Comparison of ENCODE assay signal across 23 cellular contexts in the genomic region with DNA sequence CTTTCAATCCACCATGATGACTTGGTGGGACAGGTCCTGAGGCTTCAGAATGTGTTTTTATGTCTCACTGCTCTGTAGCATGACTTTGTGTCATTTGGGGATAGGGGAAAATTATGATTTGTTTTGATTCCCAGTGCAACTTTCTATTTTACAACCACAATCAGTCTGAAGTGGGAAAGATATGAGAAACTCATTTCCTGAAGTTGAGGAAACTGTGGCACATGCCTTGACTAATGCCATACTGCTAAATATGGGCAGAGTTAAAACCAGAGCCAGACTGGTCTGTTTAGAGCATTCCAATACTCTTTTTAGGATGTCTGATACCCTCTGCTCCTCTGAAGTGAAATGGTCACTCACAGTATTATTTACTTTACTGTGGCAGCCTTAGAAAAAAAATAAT.
DNase-seq lines count a peak whose midpoint lies in the region; ATAC-seq and TF ChIP-seq lines count a peak whose summit lies in the region.
"Had no signal": no experiment of that assay in that cellular context is flagged by ENCODE, and none has a peak within 500 bp of the region (broad histone marks: within the 10 kb centered on the region; RNA-seq: fewer than 3 reads in every experiment).

No MANE protein-coding gene starts in this region.

- no peaks in the 10 kb centered on the region for H3K4me1 Mint-ChIP-seq in activated naive CD4-positive, alpha-beta T cell treated with anti-CD3 and anti-CD28 coated beads for 36 hours (ENCODE audit: low read depth)
- H3K4me1 Mint-ChIP-seq: CD14-positive monocyte; CD8-positive, alpha-beta memory T cell had no signal

- no peak for DNase-seq in activated naive CD4-positive, alpha-beta T cell treated with anti-CD3 and anti-CD28 coated beads, Interleukin-2, amount 50 U/mL, for 72 hours (ENCODE audit: low spot score in 2 of 2)
- DNase-seq in activated naive CD4-positive, alpha-beta T cell treated with anti-CD3 and anti-CD28 coated beads for 36 hours = no peak
- DNase-seq in mesenchymal stem cell (peak; percentile 45), left lung (no peak), GDM1 (lab: John Stamatoyannopoulos, UW) (no peak)
- DNase-seq: 8988T; CD8-positive, alpha-beta memory T cell; DMS 273 treated with DMSO at 0.1 percent for 48 hours; DMS79; H7; KG1; MG63; NCI-H1105 treated with DMSO at 0.1 percent for 48 hours; NCI-H2029; NCI-H446 treated with DMSO at 0.1 percent for 48 hours; NCI-H526; NCI-H82; Right ventricle myocardium superior; RPMI8226 had no signal

- H3K79me1 ChIP-seq in mesenchymal stem cell (replicated peaks; ENCODE audit: low read length, poor library complexity, severe bottlenecking) = no peaks in the 10 kb centered on the region

- H3K9me3 ChIP-seq in mesenchymal stem cell (ENCODE audit: control insufficient read depth, low read length) (no peaks in the 10 kb centered on the region), left lung (no peaks in the 10 kb centered on the region)
- H3K9me3 ChIP-seq: MG63, SJSA1 had no signal

- H3K27ac ChIP-seq in mesenchymal stem cell (ENCODE audit: low read length, poor library complexity, severe bottlenecking) (no peak overlapping the region), left lung (no peak overlapping the region)
- H3K27ac ChIP-seq: SJSA1 had no signal

- intact Hi-C loops in activated naive CD4-positive, alpha-beta T cell treated with anti-CD3 and anti-CD28 coated beads for 36 hours (cut with micrococcal nuclease) = no loop called here
- intact Hi-C loops in left lung (cut with DNase I) = no loop called here

- peak; percentile 59 to 74 for ATAC-seq in activated naive CD4-positive, alpha-beta T cell treated with anti-CD3 and anti-CD28 coated beads, Interleukin-2, amount 50 U/mL, for 72 hours
- ATAC-seq in HG02610 (IDR thresholded peaks at IDR 0.05; ENCODE audit: unreplicated experiment) = peak; percentile 46
- ATAC-seq in left lung = no peak
- ATAC-seq in GM18505 (IDR thresholded peaks at IDR 0.05; ENCODE audit: unreplicated experiment) = no peak

- no peaks in the 10 kb centered on the region for H3K4me1 ChIP-seq in mesenchymal stem cell (ENCODE audit: control insufficient read depth, insufficient read depth, low read depth, low read length)
- H3K4me1 ChIP-seq in left lung = no peaks in the 10 kb centered on the region
- H3K4me1 ChIP-seq: SJSA1 had no signal

- no peak overlapping the region for H3K4me3 Mint-ChIP-seq in activated naive CD4-positive, alpha-beta T cell treated with anti-CD3 and anti-CD28 coated beads for 36 hours
- H3K4me3 Mint-ChIP-seq: CD14-positive monocyte; CD8-positive, alpha-beta memory T cell had no signal

- H3K36me3 Mint-ChIP-seq in activated naive CD4-positive, alpha-beta T cell treated with anti-CD3 and anti-CD28 coated beads, Interleukin-2, amount 50 U/mL, for 72 hours = no peaks in the 10 kb centered on the region
- H3K36me3 Mint-ChIP-seq in activated naive CD4-positive, alpha-beta T cell treated with anti-CD3 and anti-CD28 coated beads for 36 hours (ENCODE audit: low read depth) = no peaks in the 10 kb centered on the region
- H3K36me3 Mint-ChIP-seq: CD14-positive monocyte; CD8-positive, alpha-beta memory T cell had no signal

- H3K36me3 ChIP-seq in mesenchymal stem cell (ENCODE audit: control insufficient read depth in 1 of 2, insufficient read depth in 2 of 2, low read depth in 1 of 2, low read length in 2 of 2) (no peaks in the 10 kb centered on the region), left lung (no peaks in the 10 kb centered on the region)
- H3K36me3 ChIP-seq: MG63, SJSA1 had no signal

- no peak overlapping the region for H4K91ac ChIP-seq in mesenchymal stem cell (ENCODE audit: low read length)

- H2BK120ac ChIP-seq in mesenchymal stem cell (ENCODE audit: low read depth, low read length) = no peak overlapping the region

- no peak overlapping the region for H3K14ac ChIP-seq in mesenchymal stem cell (ENCODE audit: low read length in 2 of 2)

- peaks cover 0 to 2% of the 10 kb centered on the region in 2 experiments for H3K27me3 ChIP-seq in mesenchymal stem cell (ENCODE audit: control insufficient read depth in 1 of 2, insufficient read depth in 1 of 2, low read length in 2 of 2)
- no peaks in the 10 kb centered on the region for H3K27me3 ChIP-seq in left lung
- H3K27me3 ChIP-seq: MG63, SJSA1 had no signal

- no peaks in the 10 kb centered on the region for H3K9me3 Mint-ChIP-seq in activated naive CD4-positive, alpha-beta T cell treated with anti-CD3 and anti-CD28 coated beads, Interleukin-2, amount 50 U/mL, for 72 hours
- H3K9me3 Mint-ChIP-seq in activated naive CD4-positive, alpha-beta T cell treated with anti-CD3 and anti-CD28 coated beads for 36 hours = no peaks in the 10 kb centered on the region

- H3K23ac ChIP-seq in mesenchymal stem cell (ENCODE audit: low read length in 2 of 2) = no peak overlapping the region

- H2AFZ ChIP-seq in mesenchymal stem cell (ENCODE audit: low read depth, low read length) = no peak overlapping the region

- H3K4me2 ChIP-seq in mesenchymal stem cell (ENCODE audit: low read length, poor library complexity, severe bottlenecking) = no peak overlapping the region

- no peak overlapping the region for H3K27ac Mint-ChIP-seq in activated naive CD4-positive, alpha-beta T cell treated with anti-CD3 and anti-CD28 coated beads, Interleukin-2, amount 50 U/mL, for 72 hours
- H3K27ac Mint-ChIP-seq in activated naive CD4-positive, alpha-beta T cell treated with anti-CD3 and anti-CD28 coated beads for 36 hours = no peak overlapping the region
- H3K27ac Mint-ChIP-seq: CD14-positive monocyte; CD8-positive, alpha-beta memory T cell had no signal

- no peak overlapping the region for H3K4me3 ChIP-seq in mesenchymal stem cell (ENCODE audit: insufficient read depth in 1 of 2, low read depth in 1 of 2, low read length in 2 of 2)
- H3K4me3 ChIP-seq in left lung = no peak overlapping the region
- H3K4me3 ChIP-seq: MG63, SJSA1 had no signal

- no peak overlapping the region for H2BK15ac ChIP-seq in mesenchymal stem cell (ENCODE audit: low read depth, poor library complexity, severe bottlenecking)

- H3K9ac ChIP-seq in mesenchymal stem cell (ENCODE audit: low read length) = no peak overlapping the region

- H3K27me3 Mint-ChIP-seq in activated naive CD4-positive, alpha-beta T cell treated with anti-CD3 and anti-CD28 coated beads for 36 hours (ENCODE audit: low read depth) = peaks cover 18% of the 10 kb centered on the region

- H2BK5ac ChIP-seq in mesenchymal stem cell (ENCODE audit: low read depth, low read length, poor library complexity, severe bottlenecking) = no peak overlapping the region

- no peak overlapping the region for H4K8ac ChIP-seq in mesenchymal stem cell (ENCODE audit: low read length)

- no peak for TF ChIP-seq POLR2A in GM18505 (IDR thresholded peaks at IDR 0.05; ENCODE audit: borderline replicate concordance, extremely low read depth, insufficient read depth, insufficient read length)

- CTCF ChIA-PET in activated naive CD4-positive, alpha-beta T cell treated with anti-CD3 and anti-CD28 coated beads for 36 hours (lab: Charles Lee) = no interaction called here

- H3K18ac ChIP-seq in mesenchymal stem cell (ENCODE audit: low read depth in 1 of 2, low read length in 2 of 2) = no peak overlapping the region

- no peak for TF ChIP-seq CTCF in left lung (IDR thresholded peaks at IDR 0.05)

- no peak overlapping the region for H2BK12ac ChIP-seq in mesenchymal stem cell (ENCODE audit: low read length in 2 of 2)

- no peak overlapping the region for H2AK5ac ChIP-seq in mesenchymal stem cell (ENCODE audit: low read length, severe bottlenecking)

- H3K4ac ChIP-seq in mesenchymal stem cell (ENCODE audit: low read depth in 1 of 2, low read length in 2 of 2) = no peak overlapping the region

Comparison
In these comparisons a context has a peak if more than half of its experiments do, and no peak if none do; other contexts are left out.
1. ATAC-seq: peak in activated naive CD4-positive, alpha-beta T cell treated with anti-CD3 and anti-CD28 coated beads, Interleukin-2, amount 50 U/mL, for 72 hours (2 of 2) and HG02610 (single experiment); none in left lung (single experiment) and GM18505 (single experiment).